ENCODE assay signal across 7 cellular contexts in the genomic region with DNA sequence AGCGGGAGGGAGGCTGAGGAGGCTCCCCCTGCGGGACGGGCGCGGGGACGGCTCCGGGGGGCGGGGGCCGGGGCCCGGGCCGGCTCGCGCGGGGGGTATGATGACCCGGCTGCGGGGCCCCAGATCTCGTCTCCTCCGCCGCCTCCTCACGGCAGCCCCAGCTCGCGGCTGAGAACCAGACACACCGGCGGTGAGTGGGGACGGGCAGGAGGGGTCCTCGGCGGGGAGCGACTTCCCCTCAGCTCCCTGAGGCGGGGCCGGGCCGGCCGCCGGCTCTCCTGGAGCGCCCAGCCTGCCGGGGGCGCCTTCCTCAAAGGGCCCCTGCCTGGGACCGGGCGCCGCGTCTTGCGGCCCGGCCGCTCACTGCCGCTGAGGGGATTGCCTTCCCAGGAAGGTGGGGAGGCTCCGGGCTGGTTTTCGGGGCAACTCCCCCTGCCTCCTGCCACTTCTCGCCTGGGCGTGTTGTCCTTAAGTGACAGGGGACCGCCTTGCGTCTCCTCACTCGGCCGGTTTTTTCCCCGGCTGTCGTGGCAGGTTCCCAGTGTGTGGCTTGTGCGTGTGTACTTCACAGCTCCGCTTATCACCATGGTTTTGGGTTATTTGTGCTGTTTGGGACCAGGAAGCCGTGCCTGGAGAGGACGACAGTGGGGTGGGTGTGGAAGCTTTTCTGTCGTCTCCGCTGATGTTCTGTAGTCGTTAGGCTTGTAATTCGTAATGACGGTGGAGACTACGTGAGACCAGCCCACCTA.
A peak's percentile ranks its signal among the peaks of the same experiment; 100 is the strongest.
DNase-seq lines count a peak whose midpoint lies in the region; ATAC-seq and TF ChIP-seq lines count a peak whose summit lies in the region.

No MANE protein-coding gene starts in this region.

- no peaks in the 10 kb centered on the region for H3K9me3 ChIP-seq in muscle layer of duodenum (ENCODE audit: control insufficient read depth in 1 of 2, low read length in 2 of 2)

- no peaks in the 10 kb centered on the region for H3K27me3 ChIP-seq in muscle layer of duodenum (ENCODE audit: low read depth, low read length)

- peak overlapping the region; percentile 84 to 92 for H3K4me3 ChIP-seq in muscle layer of duodenum (ENCODE audit: low read depth in 1 of 2, low read length in 2 of 2)

- POLR2A ChIA-PET in HEK293T (lab: Yijun Ruan, JAX), result interaction anchor here (0.6 to 5.1 kb wide), 20 partner anchors 11 to 651 kb away, joined by 3 to 116 read pairs (median 4); a partner anchor contains a TSS

- DNase-seq in HEK293T (ENCODE audit: extremely low spot score), result peak; percentile 68
- peak; percentile 20 for DNase-seq in NCI-H1105 (lab: John Stamatoyannopoulos, UW)
- DNase-seq in activated CD8-positive, alpha-beta memory T cell treated with anti-CD3 and anti-CD28 coated beads, Interleukin-2, amount 50 U/mL, for 48 hours, result peak; percentile 81
- DNase-seq in epithelial cell of prostate (ENCODE audit: low read depth, low spot score), result no peak
- DNase-seq in stimulated activated naive CD4-positive, alpha-beta T cell (lab: John Stamatoyannopoulos, UW), result peak; percentile 74 to 86 (median 80)

- H3K27ac ChIP-seq in epithelial cell of prostate (peak overlapping the region; percentile 69), muscle layer of duodenum (ENCODE audit: low read length) (peak overlapping the region; percentile 94)

- CTCF ChIA-PET in HEK293T (lab: Yijun Ruan, JAX), result interaction anchor here (0.7 to 2.3 kb wide), 4 partner anchors 9 to 49 kb away, joined by 3 to 7 read pairs (median 4); a partner anchor contains a TSS

- ATAC-seq in GM18499 (IDR thresholded peaks at IDR 0.05; ENCODE audit: insufficient read depth, unreplicated experiment), result peak; percentile 13

- peaks cover 0 to 21% of the 10 kb centered on the region in 2 donors for H3K36me3 ChIP-seq in muscle layer of duodenum (ENCODE audit: control insufficient read depth in 1 of 2, insufficient read depth in 2 of 2, low read length in 2 of 2)

- peaks cover 18 to 33% of the 10 kb centered on the region in 2 donors for H3K4me1 ChIP-seq in muscle layer of duodenum (ENCODE audit: control insufficient read depth in 1 of 2, insufficient read depth in 2 of 2, low read length in 2 of 2)

TF ChIP-seq in HEK293T, 16 proteins besides CTCF, POLR2A, EP300 and RAD21:
- no peak for TF ChIP-seq ELF4 (IDR thresholded peaks at IDR 0.05)
- TF ChIP-seq, protein P1, sequence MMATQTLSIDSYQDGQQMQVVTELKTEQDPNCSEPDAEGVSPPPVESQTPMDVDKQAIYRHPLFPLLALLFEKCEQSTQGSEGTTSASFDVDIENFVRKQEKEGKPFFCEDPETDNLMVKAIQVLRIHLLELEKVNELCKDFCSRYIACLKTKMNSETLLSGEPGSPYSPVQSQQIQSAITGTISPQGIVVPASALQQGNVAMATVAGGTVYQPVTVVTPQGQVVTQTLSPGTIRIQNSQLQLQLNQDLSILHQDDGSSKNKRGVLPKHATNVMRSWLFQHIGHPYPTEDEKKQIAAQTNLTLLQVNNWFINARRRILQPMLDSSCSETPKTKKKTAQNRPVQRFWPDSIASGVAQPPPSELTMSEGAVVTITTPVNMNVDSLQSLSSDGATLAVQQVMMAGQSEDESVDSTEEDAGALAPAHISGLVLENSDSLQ (IDR thresholded peaks at IDR 0.05), result peak; percentile 29; the same call in 1 of the 2 replicates
